ENCODE assay signal across 8 cellular contexts in the genomic region with DNA sequence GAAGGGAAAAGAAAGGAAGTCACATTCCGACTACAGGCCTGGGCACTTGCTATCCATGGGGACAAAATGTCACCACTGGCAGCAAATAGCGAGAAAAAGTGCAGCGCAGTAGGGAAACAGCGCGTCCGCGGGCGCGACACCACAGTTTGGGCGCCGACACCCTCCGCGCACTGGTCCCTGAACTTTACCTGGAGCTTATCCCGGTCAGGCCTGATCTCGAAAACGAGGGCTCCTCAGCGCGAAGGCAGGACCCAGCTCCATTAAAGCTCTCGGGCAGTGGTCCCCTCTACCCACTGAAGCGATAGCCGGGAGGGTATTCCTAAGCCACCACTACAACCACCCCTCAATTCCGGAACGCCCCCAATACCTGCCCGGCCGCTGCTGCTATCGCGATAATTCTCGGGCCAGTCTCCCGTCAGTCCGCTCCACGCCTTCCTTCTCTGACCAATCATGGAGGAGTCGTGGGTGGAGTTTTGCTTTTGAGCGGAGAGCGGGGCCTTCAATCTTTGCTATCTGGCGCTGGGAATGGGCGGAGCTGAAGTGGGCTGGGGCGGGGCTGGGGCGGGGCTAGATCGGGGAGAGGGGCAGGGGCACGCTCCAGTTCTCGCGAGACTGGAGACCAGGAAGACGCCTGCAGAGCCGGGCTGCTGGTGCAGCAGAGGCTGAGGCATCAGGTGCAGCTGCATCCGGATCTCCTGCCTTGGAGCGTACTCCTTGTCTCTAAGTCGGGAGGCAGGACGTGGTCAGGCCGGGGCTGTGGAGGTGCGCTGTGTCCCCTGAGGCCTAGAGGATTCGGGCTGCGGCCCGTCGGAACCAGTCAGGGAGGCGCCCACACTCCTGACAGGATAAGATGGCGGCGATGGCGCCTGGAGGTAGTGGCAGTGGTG. TPM values are rescaled to one million over a fixed set of nuclear protein-coding genes. Genes with fewer than 3 reads are reported as not detected.
DNase-seq lines count a peak whose midpoint lies in the region; ATAC-seq and TF ChIP-seq lines count a peak whose summit lies in the region.

A gene with protein sequence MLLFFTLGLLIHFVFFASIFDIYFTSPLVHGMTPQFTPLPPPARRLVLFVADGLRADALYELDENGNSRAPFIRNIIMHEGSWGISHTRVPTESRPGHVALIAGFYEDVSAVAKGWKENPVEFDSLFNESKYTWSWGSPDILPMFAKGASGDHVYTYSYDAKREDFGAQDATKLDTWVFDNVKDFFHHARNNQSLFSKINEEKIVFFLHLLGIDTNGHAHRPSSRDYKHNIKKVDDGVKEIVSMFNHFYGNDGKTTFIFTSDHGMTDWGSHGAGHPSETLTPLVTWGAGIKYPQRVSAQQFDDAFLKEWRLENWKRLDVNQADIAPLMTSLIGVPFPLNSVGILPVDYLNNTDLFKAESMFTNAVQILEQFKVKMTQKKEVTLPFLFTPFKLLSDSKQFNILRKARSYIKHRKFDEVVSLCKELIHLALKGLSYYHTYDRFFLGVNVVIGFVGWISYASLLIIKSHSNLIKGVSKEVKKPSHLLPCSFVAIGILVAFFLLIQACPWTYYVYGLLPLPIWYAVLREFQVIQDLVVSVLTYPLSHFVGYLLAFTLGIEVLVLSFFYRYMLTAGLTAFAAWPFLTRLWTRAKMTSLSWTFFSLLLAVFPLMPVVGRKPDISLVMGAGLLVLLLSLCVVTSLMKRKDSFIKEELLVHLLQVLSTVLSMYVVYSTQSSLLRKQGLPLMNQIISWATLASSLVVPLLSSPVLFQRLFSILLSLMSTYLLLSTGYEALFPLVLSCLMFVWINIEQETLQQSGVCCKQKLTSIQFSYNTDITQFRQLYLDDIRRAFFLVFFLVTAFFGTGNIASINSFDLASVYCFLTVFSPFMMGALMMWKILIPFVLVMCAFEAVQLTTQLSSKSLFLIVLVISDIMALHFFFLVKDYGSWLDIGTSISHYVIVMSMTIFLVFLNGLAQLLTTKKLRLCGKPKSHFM (minus strand): TSS at position 401 of the 887 bp plus-strand sequence. CDS start 25,703 bp downstream, outside the sequence.
Gene RELCH (plus strand): TSS at position 600 of the 887 bp plus-strand sequence. CDS start 251 bp downstream, at position 851.

- H3K27ac ChIP-seq in SK-N-SH (ENCODE audit: low read depth in 2 of 2, low read length in 1 of 2) = peak within 1 kb of the TSS; percentile 66 to 89

- ATAC-seq in HG02571 (IDR thresholded peaks at IDR 0.05; ENCODE audit: unreplicated experiment) = peak; percentile 95

- H3K79me2 ChIP-seq in SK-N-SH (ENCODE audit: insufficient read depth) = peaks cover 82% of the 10 kb centered on the region

- no peaks in the 10 kb centered on the region for H3K9me2 ChIP-seq in SK-N-SH

- peak within 1 kb of the TSS; percentile 97 for H3K4me2 ChIP-seq in SK-N-SH

- POLR2A ChIA-PET in SK-N-SH (lab: Yijun Ruan, JAX) = interaction anchor here (0.6 kb wide), 1 partner anchor 22 kb away, joined by 4 read pairs; no protein-coding TSS in a partner anchor

- no peak for TF ChIP-seq RAD21 in SK-N-SH (IDR thresholded peaks at IDR 0.05; ENCODE audit: low read length)

- no peak for TF ChIP-seq EP300 in SK-N-SH (IDR thresholded peaks at IDR 0.05; ENCODE audit: borderline replicate concordance in 1 of 2, low read depth in 1 of 2, low read length in 1 of 2)

- peaks cover 0 to 7% of the 10 kb centered on the region in 2 experiments for H3K36me3 ChIP-seq in SK-N-SH (replicated peaks in 1 of 2; ENCODE audit: control insufficient read depth in 1 of 2, insufficient read depth in 2 of 2, low read length in 1 of 2)

- peaks cover 9 to 17% of the 10 kb centered on the region in 2 experiments; a peak in 3 of 4 replicates for H3K4me1 ChIP-seq in SK-N-SH (ENCODE audit: control insufficient read depth in 1 of 2, insufficient read depth in 2 of 2, low read depth in 1 of 2, low read length in 1 of 2)

- CTCF ChIA-PET in SK-N-SH (lab: Yijun Ruan, JAX) = interaction anchor here (1.1 to 9.3 kb wide), 4 partner anchors 10 to 397 kb away, joined by 3 to 120 read pairs (median 5); no protein-coding TSS in a partner anchor

- H3K9ac ChIP-seq in SK-N-SH = peak within 1 kb of the TSS; percentile 79

- DNase-seq in GM04504 (ENCODE audit: low read depth) (peak; percentile 98), NCI-H1048 (lab: John Stamatoyannopoulos, UW) (peak; percentile 98), SK-N-SH (peak; percentile 95), germinal center (ENCODE audit: low spot score) (peak; percentile 97), non-pigmented ciliary epithelial cell (ENCODE audit: low read depth) (peak; percentile 93), superior temporal gyrus (ENCODE audit: extremely low spot score) (peak; percentile 98)
- DNase-seq in activated naive CD4-positive, alpha-beta T cell treated with anti-CD3 and anti-CD28 coated beads, Interleukin-2, amount 50 U/mL, for 16 hours = peak; percentile 92

- no peaks in the 10 kb centered on the region for H3K9me3 ChIP-seq in SK-N-SH

- H3K27me3 ChIP-seq in SK-N-SH (ENCODE audit: insufficient read depth) = no peaks in the 10 kb centered on the region

- 0 out of 2 replicates have a peak, but pooled peaks have one; percentile 7 for TF ChIP-seq CTCF in SK-N-SH (IDR thresholded peaks at IDR 0.05)

- WGBS in SK-N-SH (ENCODE audit: low lambda C conversion rate) = under 1% methylated on average over 39 of the region's 58 CpGs

- peak within 1 kb of the TSS; percentile 97 to 100 for H3K4me3 ChIP-seq in SK-N-SH (ENCODE audit: low read depth in 2 of 2, low read length in 1 of 2)

- peaks cover 12% of the 10 kb centered on the region for H3F3A ChIP-seq in SK-N-SH (replicated peaks; ENCODE audit: insufficient read depth)

- H4K20me1 ChIP-seq in SK-N-SH (ENCODE audit: insufficient read depth) = peaks cover 36% of the 10 kb centered on the region

- peak within 1 kb of the TSS; percentile 100 for H2AFZ ChIP-seq in SK-N-SH (ENCODE audit: low read depth)

TF ChIP-seq in SK-N-SH, 30 proteins besides CTCF, POLR2A, EP300 and RAD21 (continues in another document):
- TF ChIP-seq, protein P1, sequence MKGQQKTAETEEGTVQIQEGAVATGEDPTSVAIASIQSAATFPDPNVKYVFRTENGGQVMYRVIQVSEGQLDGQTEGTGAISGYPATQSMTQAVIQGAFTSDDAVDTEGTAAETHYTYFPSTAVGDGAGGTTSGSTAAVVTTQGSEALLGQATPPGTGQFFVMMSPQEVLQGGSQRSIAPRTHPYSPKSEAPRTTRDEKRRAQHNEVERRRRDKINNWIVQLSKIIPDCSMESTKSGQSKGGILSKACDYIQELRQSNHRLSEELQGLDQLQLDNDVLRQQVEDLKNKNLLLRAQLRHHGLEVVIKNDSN (IDR thresholded peaks at IDR 0.05; ENCODE audit: borderline replicate concordance, low read depth) = no peak
- TF ChIP-seq, protein P2, sequence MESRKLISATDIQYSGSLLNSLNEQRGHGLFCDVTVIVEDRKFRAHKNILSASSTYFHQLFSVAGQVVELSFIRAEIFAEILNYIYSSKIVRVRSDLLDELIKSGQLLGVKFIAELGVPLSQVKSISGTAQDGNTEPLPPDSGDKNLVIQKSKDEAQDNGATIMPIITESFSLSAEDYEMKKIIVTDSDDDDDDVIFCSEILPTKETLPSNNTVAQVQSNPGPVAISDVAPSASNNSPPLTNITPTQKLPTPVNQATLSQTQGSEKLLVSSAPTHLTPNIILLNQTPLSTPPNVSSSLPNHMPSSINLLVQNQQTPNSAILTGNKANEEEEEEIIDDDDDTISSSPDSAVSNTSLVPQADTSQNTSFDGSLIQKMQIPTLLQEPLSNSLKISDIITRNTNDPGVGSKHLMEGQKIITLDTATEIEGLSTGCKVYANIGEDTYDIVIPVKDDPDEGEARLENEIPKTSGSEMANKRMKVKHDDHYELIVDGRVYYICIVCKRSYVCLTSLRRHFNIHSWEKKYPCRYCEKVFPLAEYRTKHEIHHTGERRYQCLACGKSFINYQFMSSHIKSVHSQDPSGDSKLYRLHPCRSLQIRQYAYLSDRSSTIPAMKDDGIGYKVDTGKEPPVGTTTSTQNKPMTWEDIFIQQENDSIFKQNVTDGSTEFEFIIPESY (IDR thresholded peaks at IDR 0.05; ENCODE audit: borderline replicate concordance, low read depth) = peak; percentile 97
- TF ChIP-seq MAX (IDR thresholded peaks at IDR 0.05; ENCODE audit: low read depth) (no peak; the same call in 1 of the 2 replicates), GABPA (IDR thresholded peaks at IDR 0.05; ENCODE audit: low read depth) (peak; percentile 37; the same call in 1 of the 2 replicates), CHD2 (IDR thresholded peaks at IDR 0.05; ENCODE audit: low read length, partially characterized antibody) (peak; percentile 99), TAF1 (IDR thresholded peaks at IDR 0.05; ENCODE audit: borderline replicate concordance, low read depth, low read length) (peak; percentile 52; the same call in 1 of the 2 replicates), NRF1 (IDR thresholded peaks at IDR 0.05; ENCODE audit: low read depth, low read length) (no peak), YY1 (IDR thresholded peaks at IDR 0.05; ENCODE audit: low read depth) (peak; percentile 89), MXI1 (IDR thresholded peaks at IDR 0.05; ENCODE audit: low read depth, low read length) (peak; percentile 87), POLR2AphosphoS5 (IDR thresholded peaks at IDR 0.05; ENCODE audit: low read depth, low read length) (peak; percentile 91), FOXJ3 (CRISPR knock-in tag; IDR thresholded peaks at IDR 0.05) (no peak)
- TF ChIP-seq, protein P3, sequence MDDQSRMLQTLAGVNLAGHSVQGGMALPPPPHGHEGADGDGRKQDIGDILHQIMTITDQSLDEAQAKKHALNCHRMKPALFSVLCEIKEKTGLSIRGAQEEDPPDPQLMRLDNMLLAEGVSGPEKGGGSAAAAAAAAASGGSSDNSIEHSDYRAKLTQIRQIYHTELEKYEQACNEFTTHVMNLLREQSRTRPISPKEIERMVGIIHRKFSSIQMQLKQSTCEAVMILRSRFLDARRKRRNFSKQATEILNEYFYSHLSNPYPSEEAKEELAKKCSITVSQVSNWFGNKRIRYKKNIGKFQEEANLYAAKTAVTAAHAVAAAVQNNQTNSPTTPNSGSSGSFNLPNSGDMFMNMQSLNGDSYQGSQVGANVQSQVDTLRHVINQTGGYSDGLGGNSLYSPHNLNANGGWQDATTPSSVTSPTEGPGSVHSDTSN (IDR thresholded peaks at IDR 0.05) = peak; percentile 97

RNA-seq across cellular contexts. Expression of the first gene that starts in this region (rescaled TPM):
- 6.1 and 10.4 TPM in 2 replicates for polyA plus RNA-seq in SK-N-SH (2012; rRNA removed)
- 11.5 and 12.8 TPM in 2 replicates for polyA plus RNA-seq in SK-N-SH (2012; cell fraction: cytosol; rRNA removed)
- 3.6 and 8.9 TPM in 2 replicates for polyA plus RNA-seq in SK-N-SH (2012; cell fraction: nucleus; rRNA removed)

RNA-seq across cellular contexts. Expression of gene RELCH, which starts in this region (rescaled TPM):
- polyA plus RNA-seq in SK-N-SH (2012; rRNA removed) = 7.4 and 11.0 TPM in 2 replicates
- 6.7 and 8.0 TPM in 2 replicates for polyA plus RNA-seq in SK-N-SH (2012; cell fraction: cytosol; rRNA removed)
- polyA plus RNA-seq in SK-N-SH (2012; cell fraction: nucleus; rRNA removed) = 14.3 and 23.1 TPM in 2 replicates

Comparison
In these comparisons a context has a peak if more than half of its experiments do, and no peak if none do; other contexts are left out.
1. Peak in every context shown above with its lines: DNase-seq, ATAC-seq, H3K4me3 ChIP-seq and H3K27ac ChIP-seq.